Comparison of ENCODE assay signal across 8 cellular contexts in genomic region chr3:50616003-50616769, GRCh38. TPM values are rescaled to one million over a fixed set of nuclear protein-coding genes. Genes with fewer than 3 reads are reported as not detected.
DNase-seq lines count a peak whose midpoint lies in the region; ATAC-seq and TF ChIP-seq lines count a peak whose summit lies in the region.

No MANE protein-coding gene starts in this region.

- peaks cover 34% of the 10 kb centered on the region for H3K79me2 ChIP-seq in GM23248 (ENCODE audit: insufficient read depth)
- H3K79me2 ChIP-seq in SK-N-SH (ENCODE audit: insufficient read depth) = no peaks in the 10 kb centered on the region

- H3K9me3 ChIP-seq in GM23248 (ENCODE audit: low read depth) = no peaks in the 10 kb centered on the region
- H3K9me3 ChIP-seq in SK-N-SH = no peaks in the 10 kb centered on the region
- no peaks in the 10 kb centered on the region for H3K9me3 ChIP-seq in thoracic aorta

- TF ChIP-seq CTCF in SK-N-SH (IDR thresholded peaks at IDR 0.05) (peak; percentile 98), thoracic aorta (IDR thresholded peaks at IDR 0.05) (peak; percentile 99)

- H3F3A ChIP-seq in GM23248 (ENCODE audit: insufficient read depth) (no peaks in the 10 kb centered on the region; the same call in 1 of the 2 replicates), SK-N-SH (replicated peaks; ENCODE audit: insufficient read depth) (peaks cover 7% of the 10 kb centered on the region)

- POLR2A ChIA-PET in SK-N-SH (lab: Yijun Ruan, JAX) = interaction anchor here (0.6 to 1.6 kb wide), 3 partner anchors 36 to 769 kb away, joined by 3 to 8 read pairs (median 3); partner anchors contain the start of gene MANF

- H3K4me3 ChIP-seq in GM23248 = peak overlapping the region; percentile 84
- peak overlapping the region; percentile 75 to 78 for H3K4me3 ChIP-seq in SK-N-SH (ENCODE audit: low read depth in 2 of 2, low read length in 1 of 2)
- peak overlapping the region; percentile 90 for H3K4me3 ChIP-seq in thoracic aorta

- H3K4me2 ChIP-seq in GM23248 (ENCODE audit: unreplicated experiment) = peak overlapping the region; percentile 99
- peak overlapping the region; percentile 95 for H3K4me2 ChIP-seq in SK-N-SH

- TF ChIP-seq RAD21 in SK-N-SH (IDR thresholded peaks at IDR 0.05; ENCODE audit: low read length) = peak; percentile 99

- no peaks in the 10 kb centered on the region for H3K27me3 ChIP-seq in GM23248 (replicated peaks; ENCODE audit: insufficient read depth)
- H3K27me3 ChIP-seq in SK-N-SH (ENCODE audit: insufficient read depth) = no peaks in the 10 kb centered on the region
- no peaks in the 10 kb centered on the region for H3K27me3 ChIP-seq in thoracic aorta (replicated peaks; ENCODE audit: insufficient read depth)

- TF ChIP-seq EP300 in SK-N-SH (IDR thresholded peaks at IDR 0.05; ENCODE audit: borderline replicate concordance in 1 of 2, low read depth in 1 of 2, low read length in 1 of 2) = 0 out of 4 replicates have a peak, but pooled peaks of 1 of the 2 experiments have one; percentile 8

- H3K9me2 ChIP-seq in GM23248 (ENCODE audit: insufficient read depth) (no peaks in the 10 kb centered on the region), SK-N-SH (no peaks in the 10 kb centered on the region)

- H3K27ac ChIP-seq in GM23248 (no peak overlapping the region; the same call in 1 of the 2 replicates), SK-N-SH (ENCODE audit: low read depth in 2 of 2, low read length in 1 of 2) (peak overlapping the region; percentile 42 to 53; a peak in 3 of 4 replicates), thoracic aorta (peak overlapping the region; percentile 60 to 78)

- 0 to 2% methylated on average over 24 of the region's 24 CpGs for WGBS in GM23248 (ENCODE audit: low coverage in 1 of 2, low lambda C conversion rate in 2 of 2, missing lambda C conversion rate in 2 of 2), 2 experiments
- under 1% methylated on average over 18 of the region's 24 CpGs for WGBS in SK-N-SH (ENCODE audit: low lambda C conversion rate)

- in situ Hi-C loops in GM23248 (cut with MboI) = no loop called here

- H3K36me3 ChIP-seq in GM23248 (ENCODE audit: low read depth) (no peaks in the 10 kb centered on the region), SK-N-SH (replicated peaks in 1 of 2; ENCODE audit: control insufficient read depth in 1 of 2, insufficient read depth in 2 of 2, low read length in 1 of 2) (no peaks in the 10 kb centered on the region), thoracic aorta (no peaks in the 10 kb centered on the region)

- peak; percentile 47 for DNase-seq in DMS153 treated with DMSO at 0.1 percent for 48 hours (lab: John Stamatoyannopoulos, UW; ENCODE audit: unreplicated experiment)
- peak; percentile 92 for DNase-seq in GM23248
- DNase-seq in MV-4-11 (lab: John Stamatoyannopoulos, UW) = peak; percentile 74
- peak; percentile 90 for DNase-seq in SK-N-SH
- peak; percentile 84 for DNase-seq in activated naive CD4-positive, alpha-beta T cell treated with anti-CD3 and anti-CD28 coated beads, Interleukin-2, amount 50 U/mL, for 16 hours
- peak; percentile 76 for DNase-seq in globus pallidus (ENCODE audit: low spot score)
- peak; percentile 55 for DNase-seq in non-pigmented ciliary epithelial cell (ENCODE audit: low read depth)
- peak; percentile 67 for DNase-seq in thoracic aorta (ENCODE audit: low spot score)

- ATAC-seq in thoracic aorta (ENCODE audit: insufficient number of reproducible peaks, low FRiP score, low read depth) = peak; percentile 23

- H4K20me1 ChIP-seq in GM23248 (ENCODE audit: insufficient read depth) (no peaks in the 10 kb centered on the region), SK-N-SH (ENCODE audit: insufficient read depth) (no peaks in the 10 kb centered on the region)

- CTCF ChIA-PET in SK-N-SH (lab: Yijun Ruan, JAX) = interaction anchor here (0.6 to 25.1 kb wide), 76 partner anchors 9 to 1089 kb away, joined by 3 to 648 read pairs (median 4); partner anchors contain the start of genes C3orf18, CYB561D2, DOCK3 and HEMK1

- H2AFZ ChIP-seq in GM23248 = peak overlapping the region; percentile 94
- H2AFZ ChIP-seq in SK-N-SH (ENCODE audit: low read depth) = peak overlapping the region; percentile 98

- H3K9ac ChIP-seq in GM23248 = peak overlapping the region; percentile 35
- H3K9ac ChIP-seq in SK-N-SH = peak overlapping the region; percentile 13; the same call in 1 of the 2 replicates

- H3K4me1 ChIP-seq in GM23248 (ENCODE audit: insufficient read depth) = peaks cover 20% of the 10 kb centered on the region
- H3K4me1 ChIP-seq in SK-N-SH (ENCODE audit: control insufficient read depth in 1 of 2, insufficient read depth in 2 of 2, low read depth in 1 of 2, low read length in 1 of 2) = peaks cover 0 to 30% of the 10 kb centered on the region in 2 experiments; a peak in 1 of 4 replicates
- peaks cover 6 to 50% of the 10 kb centered on the region in 2 donors for H3K4me1 ChIP-seq in thoracic aorta (ENCODE audit: control insufficient read depth in 1 of 2, low read depth in 2 of 2)

TF ChIP-seq in SK-N-SH, 30 proteins besides CTCF, POLR2A, EP300 and RAD21:
- TF ChIP-seq POLR2AphosphoS5 (IDR thresholded peaks at IDR 0.05; ENCODE audit: low read depth, low read length) = no peak
- no peak; the same call in 1 of the 2 replicates for TF ChIP-seq RFX5 (IDR thresholded peaks at IDR 0.05; ENCODE audit: low read length)
- 0 out of 2 replicates have a peak, but pooled peaks have one; percentile 35 for TF ChIP-seq NRF1 (IDR thresholded peaks at IDR 0.05; ENCODE audit: low read depth, low read length)
- peak; percentile 71; the same call in 1 of the 2 replicates for TF ChIP-seq ELF1 (IDR thresholded peaks at IDR 0.05)
- TF ChIP-seq TAF1 (IDR thresholded peaks at IDR 0.05; ENCODE audit: borderline replicate concordance, low read depth, low read length) = no peak
- TF ChIP-seq CHD2 (IDR thresholded peaks at IDR 0.05; ENCODE audit: low read length, partially characterized antibody) = no peak
- TF ChIP-seq USF1 (IDR thresholded peaks at IDR 0.05; ENCODE audit: borderline replicate concordance, low read depth) = no peak
- peak; percentile 93 for TF ChIP-seq SMC3 (IDR thresholded peaks at IDR 0.05; ENCODE audit: low read depth, low read length)
- no peak for TF ChIP-seq FOXJ3 (CRISPR knock-in tag; IDR thresholded peaks at IDR 0.05)
- 0 out of 2 replicates have a peak, but pooled peaks have one; percentile 12 for TF ChIP-seq GABPA (IDR thresholded peaks at IDR 0.05; ENCODE audit: low read depth)
- TF ChIP-seq NFIC (IDR thresholded peaks at IDR 0.05; ENCODE audit: borderline replicate concordance) = no peak

RNA-seq across cellular contexts. Expression of gene MAPKAPK3, which starts 0.8 kb away (rescaled TPM):
- 61.5 and 72.1 TPM in 2 replicates for total RNA-seq in GM23248 (2014; rRNA removed; shearing (Covaris generic))
- polyA plus RNA-seq in GM23248 (2016; fragmentation: Nextera tagmentation; extraction: Ambion mirVana) (33.2 and 35.4 TPM in 2 replicates), SK-N-SH (2012; rRNA removed) (29.4 and 35.6 TPM in 2 replicates)
- polyA plus RNA-seq in SK-N-SH (2012; cell fraction: cytosol; rRNA removed) = 18.9 and 25.5 TPM in 2 replicates
- 22.6 and 25.7 TPM in 2 replicates for polyA plus RNA-seq in SK-N-SH (2012; cell fraction: nucleus; rRNA removed)
- total RNA-seq in thoracic aorta = 10 to 100 TPM; 20.6 to 31.1 TPM

RNA-seq across cellular contexts. Expression of gene CISH, which starts 4.6 kb away (rescaled TPM):
- 1.0 and 1.1 TPM in 2 replicates for total RNA-seq in GM23248 (2014; rRNA removed; shearing (Covaris generic))
- polyA plus RNA-seq in GM23248 (2016; fragmentation: Nextera tagmentation; extraction: Ambion mirVana) = 0.79 and 1.6 TPM in 2 replicates
- polyA plus RNA-seq in SK-N-SH (2012; rRNA removed) = 2.0 and 2.6 TPM in 2 replicates
- polyA plus RNA-seq in SK-N-SH (2012; cell fraction: cytosol; rRNA removed) = 1.2 and 1.8 TPM in 2 replicates
- 3.7 TPM in 2 replicates for polyA plus RNA-seq in SK-N-SH (2012; cell fraction: nucleus; rRNA removed)
- 10 to 100 TPM in 1 of 2 donors, 1 to 10 TPM in 1; 4.1 to 13.3 TPM for total RNA-seq in thoracic aorta

RNA-seq across cellular contexts. Expression of gene HEMK1, which starts 46.9 kb away (rescaled TPM):
- 15.8 and 15.9 TPM in 2 replicates for total RNA-seq in GM23248 (2014; rRNA removed; shearing (Covaris generic))
- polyA plus RNA-seq in GM23248 (2016; fragmentation: Nextera tagmentation; extraction: Ambion mirVana) = 17.3 and 18.4 TPM in 2 replicates
- 15.4 and 21.7 TPM in 2 replicates for polyA plus RNA-seq in SK-N-SH (2012; rRNA removed)
- polyA plus RNA-seq in SK-N-SH (2012; cell fraction: cytosol; rRNA removed) = 7.1 and 10.6 TPM in 2 replicates
- 82.8 and 88.7 TPM in 2 replicates for polyA plus RNA-seq in SK-N-SH (2012; cell fraction: nucleus; rRNA removed)
- 10 to 100 TPM in 1 of 2 donors, 1 to 10 TPM in 1; 5.4 to 12.7 TPM for total RNA-seq in thoracic aorta

RNA-seq across cellular contexts. Expression of gene C3orf18, which starts 48.6 kb away (rescaled TPM):
- total RNA-seq in GM23248 (2014; rRNA removed; shearing (Covaris generic)) = 17.4 and 36.8 TPM in 2 replicates
- polyA plus RNA-seq in GM23248 (2016; fragmentation: Nextera tagmentation; extraction: Ambion mirVana) (17.3 and 19.3 TPM in 2 replicates), SK-N-SH (2012; rRNA removed) (19.7 and 27.2 TPM in 2 replicates)
- polyA plus RNA-seq in SK-N-SH (2012; cell fraction: cytosol; rRNA removed) = 11.3 and 16.2 TPM in 2 replicates
- 50.5 and 50.7 TPM in 2 replicates for polyA plus RNA-seq in SK-N-SH (2012; cell fraction: nucleus; rRNA removed)
- total RNA-seq in thoracic aorta = 10 to 100 TPM in 1 of 2 donors, 1 to 10 TPM in 1; 7.8 to 19.0 TPM

RNA-seq across cellular contexts. Expression of gene DOCK3, which starts 58.5 kb away (rescaled TPM):
- 0.43 and 0.51 TPM in 2 replicates for total RNA-seq in GM23248 (2014; rRNA removed; shearing (Covaris generic))
- polyA plus RNA-seq in GM23248 (2016; fragmentation: Nextera tagmentation; extraction: Ambion mirVana) (0.20 and 0.23 TPM in 2 replicates), SK-N-SH (2012; rRNA removed) (0.05 TPM in 2 replicates)
- polyA plus RNA-seq in SK-N-SH (2012; cell fraction: cytosol; rRNA removed) = 0.04 and 0.05 TPM in 2 replicates
- 0.16 and 0.19 TPM in 2 replicates for polyA plus RNA-seq in SK-N-SH (2012; cell fraction: nucleus; rRNA removed)
- total RNA-seq in thoracic aorta = under 1 TPM; 0.14 to 0.71 TPM
